Comparison of ENCODE assay signal across 1 cellular context in genomic region chr9:132412089-132412488, GRCh38.
TF ChIP-seq lines count a peak whose summit lies in the region.

No MANE protein-coding gene starts in this region.

TF ChIP-seq in H1, 55 proteins besides CTCF, POLR2A, EP300 and RAD21 (continued from another document):
- no peak for TF ChIP-seq USF2 (IDR thresholded peaks at IDR 0.05; ENCODE audit: low read length)
- TF ChIP-seq EZH2 (IDR thresholded peaks at IDR 0.05; ENCODE audit: low read depth, low read length, severe bottlenecking) = no peak
- TF ChIP-seq TCF12 (IDR thresholded peaks at IDR 0.05; ENCODE audit: low read depth, low read length) = no peak
